Comparison of ENCODE assay signal across 10 cellular contexts in the genomic region with DNA sequence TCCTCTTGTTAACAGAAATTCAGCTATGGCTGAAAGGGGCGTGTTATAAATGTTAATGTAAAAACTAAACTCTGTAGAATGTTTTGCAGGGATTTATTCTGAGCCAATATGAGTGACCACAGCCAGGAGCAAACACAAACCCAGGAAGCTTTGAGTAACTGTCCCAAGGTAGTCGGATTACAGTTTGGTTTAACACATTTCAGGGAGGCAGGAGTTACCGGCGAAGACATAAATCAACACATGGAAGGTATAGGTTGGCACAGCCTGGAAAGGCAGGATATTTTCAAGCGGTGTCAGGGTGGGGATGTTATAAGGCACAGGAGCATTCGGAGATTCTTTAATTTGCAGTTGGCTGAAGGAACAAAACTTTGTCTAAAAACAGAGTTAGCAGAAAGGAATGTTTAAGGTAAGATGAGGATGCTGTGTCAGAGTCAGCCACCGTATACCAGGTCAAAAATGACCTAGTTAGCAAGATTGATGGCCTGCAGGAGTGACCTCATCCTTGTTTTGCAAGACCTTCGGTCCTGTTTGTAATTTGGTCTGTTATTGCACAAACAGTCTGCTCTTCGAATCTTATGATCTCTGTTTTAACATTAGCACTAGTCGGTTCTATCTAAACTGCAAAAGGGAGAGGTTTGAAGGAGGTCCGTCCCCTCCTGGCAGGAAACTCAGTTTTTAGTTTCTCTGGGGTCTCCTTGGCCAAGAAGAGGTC.
DNase-seq lines count a peak whose midpoint lies in the region; ATAC-seq and TF ChIP-seq lines count a peak whose summit lies in the region.
"Had no signal": no experiment of that assay in that cellular context is flagged by ENCODE, and none has a peak within 500 bp of the region (broad histone marks: within the 10 kb centered on the region; RNA-seq: fewer than 3 reads in every experiment).

No MANE protein-coding gene starts in this region.

- ATAC-seq in HG03565 (IDR thresholded peaks at IDR 0.05; ENCODE audit: unreplicated experiment), result no peak
- ATAC-seq: activated CD4-positive, alpha-beta T cell treated with anti-CD3 and anti-CD28 coated beads for 36 hours had no signal

- intact Hi-C loops in esophagus squamous epithelium (cut with DNase I), result no loop called here

- no peak overlapping the region for H3K9ac ChIP-seq in mucosa of rectum (ENCODE audit: low read depth in 1 of 2, low read length in 2 of 2)

- no peak for TF ChIP-seq POLR2A in esophagus squamous epithelium (IDR thresholded peaks at IDR 0.05)

- H3K4me3 ChIP-seq in esophagus squamous epithelium (no peak overlapping the region), mucosa of rectum (ENCODE audit: low read length in 2 of 2) (no peak overlapping the region)

- 55 to 61% methylated on average over 10 to 11 of the region's 11 CpGs for WGBS in esophagus squamous epithelium, 2 donors

- H3K4me1 ChIP-seq in esophagus squamous epithelium, result peaks cover 3 to 27% (median 12%) of the 10 kb centered on the region in 3 donors
- H3K4me1 ChIP-seq in mucosa of rectum (ENCODE audit: control insufficient read depth in 2 of 2, insufficient read depth in 2 of 2, low read length in 2 of 2), result peaks cover 0 to 4% of the 10 kb centered on the region in 2 donors

- H3K27me3 ChIP-seq in esophagus squamous epithelium (peaks cover 0 to 15% (median 0%) of the 10 kb centered on the region in 4 donors), mucosa of rectum (ENCODE audit: control insufficient read depth in 2 of 2, insufficient read depth in 2 of 2, low read length in 2 of 2) (no peaks in the 10 kb centered on the region)

- TF ChIP-seq CTCF in esophagus squamous epithelium (IDR thresholded peaks at IDR 0.05), result no peak

- H3K27ac ChIP-seq in esophagus squamous epithelium (peak overlapping the region in 3 of 4 donors; percentile 53 to 82 (median 69)), mucosa of rectum (ENCODE audit: low read depth in 2 of 2, low read length in 2 of 2) (peak overlapping the region; percentile 67 to 68)

- peak; percentile 2 for DNase-seq in SKM-1 treated with dmso at 0.1 percent for 144 hours (lab: John Stamatoyannopoulos, UW; ENCODE audit: unreplicated experiment)
- no peak for DNase-seq in SKM-1 (lab: John Stamatoyannopoulos, UW; ENCODE audit: unreplicated experiment)
- no peak for DNase-seq in esophagus squamous epithelium (lab: John Stamatoyannopoulos, UW)
- no peak for DNase-seq in DMS 273 treated with DMSO at 0.1 percent for 48 hours (lab: John Stamatoyannopoulos, UW)
- DNase-seq in DMS153 treated with DMSO at 0.1 percent for 48 hours (lab: John Stamatoyannopoulos, UW; ENCODE audit: unreplicated experiment), result no peak
- no peak for DNase-seq in medulla oblongata (ENCODE audit: extremely low spot score)
- DNase-seq: activated CD4-positive, alpha-beta T cell treated with anti-CD3 and anti-CD28 coated beads for 36 hours; H9 had no signal

- H3K9me3 ChIP-seq in esophagus squamous epithelium (peaks cover 0 to 13% (median 0%) of the 10 kb centered on the region in 3 donors), mucosa of rectum (ENCODE audit: control insufficient read depth in 2 of 2, low read length in 2 of 2) (no peaks in the 10 kb centered on the region)

- H3K36me3 ChIP-seq in esophagus squamous epithelium (no peaks in the 10 kb centered on the region), mucosa of rectum (ENCODE audit: control insufficient read depth in 2 of 2, insufficient read depth in 2 of 2, low read length in 2 of 2) (no peaks in the 10 kb centered on the region)
